8 cellular contexts compared by ENCODE assay signal in the genomic region with DNA sequence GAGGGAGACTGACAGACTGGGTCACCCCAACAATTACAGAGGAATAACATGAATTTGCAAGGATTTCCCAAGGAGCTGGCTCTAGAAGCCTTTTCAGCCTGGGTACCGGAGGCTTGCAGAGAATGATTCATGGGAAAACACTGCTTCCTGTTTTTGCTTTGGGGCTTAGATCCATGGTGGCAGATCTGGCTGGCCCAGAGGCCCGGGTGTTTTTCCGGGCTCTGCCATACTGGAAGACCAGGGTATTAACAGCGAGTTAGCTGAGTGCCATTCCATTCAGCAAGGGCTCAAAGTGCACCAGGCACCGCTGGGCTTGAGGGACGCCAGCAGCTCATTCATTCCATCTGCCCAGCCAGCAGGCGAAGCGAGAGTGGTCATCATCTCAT. TPM values are rescaled to one million over a fixed set of nuclear protein-coding genes. Genes with fewer than 3 reads are reported as not detected.
A peak's percentile ranks its signal among the peaks of the same experiment; 100 is the strongest.
DNase-seq lines count a peak whose midpoint lies in the region; ATAC-seq and TF ChIP-seq lines count a peak whose summit lies in the region.

No MANE protein-coding gene starts in this region.

- peaks cover 18% of the 10 kb centered on the region for H3K4me1 Mint-ChIP-seq in Caco-2 (ENCODE audit: low read depth, unreplicated experiment)
- H3K4me1 Mint-ChIP-seq in naive thymus-derived CD4-positive, alpha-beta T cell = peaks cover 67 to 92% (median 87%) of the 10 kb centered on the region in 7 donors

- 0 out of 2 replicates have a peak, but pooled peaks cover 9% of the 10 kb centered on the region for H3K4me1 ChIP-seq in Caco-2
- H3K4me1 ChIP-seq in NT2/D1 (ENCODE audit: insufficient read depth, insufficient read length) = peaks cover 20% of the 10 kb centered on the region
- peaks cover 50 to 77% of the 10 kb centered on the region in 2 donors for H3K4me1 ChIP-seq in naive thymus-derived CD4-positive, alpha-beta T cell (ENCODE audit: control insufficient read depth in 2 of 2, insufficient read depth in 2 of 2, low read length in 2 of 2)

- DNase-seq in Caco-2 = no peak
- no peak for DNase-seq in NT2/D1 (ENCODE audit: low read depth, low spot score)
- DNase-seq in dorsolateral prefrontal cortex = no peak
- DNase-seq in naive thymus-derived CD4-positive, alpha-beta T cell = no peak
- no peak for DNase-seq in NCI-H82 treated with DMSO at 0.1 percent for 48 hours (lab: John Stamatoyannopoulos, UW; ENCODE audit: unreplicated experiment)
- no peak for DNase-seq in ecto neural progenitor cell (ENCODE audit: low spot score)

- H3K27ac ChIP-seq in dorsolateral prefrontal cortex = peak overlapping the region in 52 of 59 donors; percentile 10 to 99 (median 90)
- peak overlapping the region; percentile 97 for H3K27ac ChIP-seq in naive thymus-derived CD4-positive, alpha-beta T cell (ENCODE audit: low read depth, low read length)

- H3K36me3 Mint-ChIP-seq in Caco-2 (ENCODE audit: insufficient read depth, unreplicated experiment) = peaks cover 71% of the 10 kb centered on the region
- peaks cover 4 to 41% (median 28%) of the 10 kb centered on the region in 5 donors for H3K36me3 Mint-ChIP-seq in naive thymus-derived CD4-positive, alpha-beta T cell

- TF ChIP-seq CTCF in Caco-2 (IDR thresholded peaks at IDR 0.05; ENCODE audit: insufficient read depth in 1 of 2, low read depth in 1 of 2, low read length in 1 of 2, severe bottlenecking in 1 of 2, unreplicated experiment in 1 of 2) = no peak
- TF ChIP-seq CTCF in dorsolateral prefrontal cortex (IDR thresholded peaks at IDR 0.05 in 54 of 56, conservative IDR thresholded peaks at IDR 0.05 in 2 of 56; ENCODE audit: low read depth in 1 of 56, partially characterized antibody in 56 of 56) = no peak

- H3K4me3 Mint-ChIP-seq in Caco-2 (ENCODE audit: unreplicated experiment) = peak overlapping the region; percentile 94
- H3K4me3 Mint-ChIP-seq in naive thymus-derived CD4-positive, alpha-beta T cell = peak overlapping the region; percentile 88 to 98 (median 96)

- no peak for ATAC-seq in naive thymus-derived CD4-positive, alpha-beta T cell
- ATAC-seq in GM18868 (IDR thresholded peaks at IDR 0.05; ENCODE audit: unreplicated experiment) (no peak), HG03159 (IDR thresholded peaks at IDR 0.05; ENCODE audit: unreplicated experiment) (no peak)

- intact Hi-C loops in Caco-2 (cut with micrococcal nuclease; ENCODE audit: unreplicated experiment) = no loop called here
- intact Hi-C loops in dorsolateral prefrontal cortex (cut with DNase I) = loop anchor here (5.0 kb wide), 4 partner anchors 42 to 182 kb away; partner anchors contain the start of gene SLC2A9 (in 1 of the 2)
- intact Hi-C loops in naive thymus-derived CD4-positive, alpha-beta T cell (cut with micrococcal nuclease) = loop anchor here (1.0 to 10.0 kb wide), 4 partner anchors 9 to 607 kb away; no protein-coding TSS in a partner anchor

- H3K9me3 Mint-ChIP-seq in Caco-2 (ENCODE audit: unreplicated experiment) = no peaks in the 10 kb centered on the region
- peaks cover 0 to 3% (median 0%) of the 10 kb centered on the region in 11 donors for H3K9me3 Mint-ChIP-seq in naive thymus-derived CD4-positive, alpha-beta T cell

- H3K27me3 ChIP-seq in Caco-2 (replicated peaks; ENCODE audit: control insufficient read depth, insufficient read depth, low read length) (no peaks in the 10 kb centered on the region), NT2/D1 (ENCODE audit: insufficient read depth, insufficient read length) (no peaks in the 10 kb centered on the region), dorsolateral prefrontal cortex (no peaks in the 10 kb centered on the region)
- H3K27me3 ChIP-seq in naive thymus-derived CD4-positive, alpha-beta T cell (ENCODE audit: control insufficient read depth in 2 of 2, insufficient read depth in 2 of 2, low read length in 2 of 2) = no peaks in the 10 kb centered on the region

- POLR2A ChIA-PET in Caco-2 (lab: Charles Lee) = no interaction called here
- POLR2A ChIA-PET in naive thymus-derived CD4-positive, alpha-beta T cell (lab: Charles Lee) = interaction anchor here (1.3 to 13.1 kb wide), 4 partner anchors 8 to 18 kb away, joined by 3 to 124 read pairs (median 10); no protein-coding TSS in a partner anchor

- H3K9ac ChIP-seq in NT2/D1 (ENCODE audit: insufficient read length, low read depth) = peak overlapping the region; percentile 92

- CTCF ChIA-PET in Caco-2 (lab: Charles Lee) = no interaction called here
- CTCF ChIA-PET in naive thymus-derived CD4-positive, alpha-beta T cell (lab: Charles Lee) = no interaction called here

- no peaks in the 10 kb centered on the region for H3K27me3 Mint-ChIP-seq in Caco-2 (ENCODE audit: insufficient read depth, unreplicated experiment)
- no peaks in the 10 kb centered on the region for H3K27me3 Mint-ChIP-seq in naive thymus-derived CD4-positive, alpha-beta T cell

- H3K36me3 ChIP-seq in Caco-2 (ENCODE audit: control insufficient read depth, insufficient read depth, low read length) (peaks cover 10% of the 10 kb centered on the region), NT2/D1 (ENCODE audit: insufficient read depth, insufficient read length, low read length) (peaks cover 60% of the 10 kb centered on the region)
- H3K36me3 ChIP-seq in naive thymus-derived CD4-positive, alpha-beta T cell (ENCODE audit: control insufficient read depth in 2 of 3, insufficient read depth in 3 of 3, low read length in 3 of 3) = peaks cover 18 to 53% (median 39%) of the 10 kb centered on the region in 3 experiments

- H3K9me3 ChIP-seq in Caco-2 (no peaks in the 10 kb centered on the region), NT2/D1 (ENCODE audit: insufficient read depth, low read length) (no peaks in the 10 kb centered on the region)
- no peaks in the 10 kb centered on the region for H3K9me3 ChIP-seq in naive thymus-derived CD4-positive, alpha-beta T cell (ENCODE audit: control insufficient read depth in 2 of 3, low read length in 3 of 3)

- H3K27ac Mint-ChIP-seq in Caco-2 (ENCODE audit: unreplicated experiment) = peak overlapping the region; percentile 91
- H3K27ac Mint-ChIP-seq in naive thymus-derived CD4-positive, alpha-beta T cell = peak overlapping the region; percentile 87 to 97 (median 94)

- BruUV-seq in Caco-2 (replicated peaks; lab: Mats Ljungman, UMichigan) = TSS peak; percentile 34

- H3K4me3 ChIP-seq in Caco-2 (ENCODE audit: low read depth, low read length) = peak overlapping the region; percentile 89
- H3K4me3 ChIP-seq in NT2/D1 (ENCODE audit: insufficient read length, low read depth) = peak overlapping the region; percentile 82
- H3K4me3 ChIP-seq in dorsolateral prefrontal cortex = peak overlapping the region; percentile 60 to 89 (median 78)
- H3K4me3 ChIP-seq in naive thymus-derived CD4-positive, alpha-beta T cell (ENCODE audit: low read length) = peak overlapping the region; percentile 78

RNA-seq across cellular contexts. Expression of gene WDR1, which starts 1.3 kb away (rescaled TPM):
- total RNA-seq in Caco-2 (2022) (250 and 270 TPM in 2 replicates), dorsolateral prefrontal cortex (100 to 1,000 TPM in 77 of 120 experiments, 10 to 100 TPM in 43; 67.7 to 164 (median 107) TPM)
- total RNA-seq in naive thymus-derived CD4-positive, alpha-beta T cell = 100 to 1,000 TPM; 242 to 470 (median 330) TPM
- 100 to 1,000 TPM; 268 to 412 TPM for polyA plus RNA-seq in naive thymus-derived CD4-positive, alpha-beta T cell
